Comparison of ENCODE assay signal across 10 cellular contexts in genomic region chr2:136212426-136213378, GRCh38.
DNase-seq lines count a peak whose midpoint lies in the region; ATAC-seq and FAIRE-seq lines count a peak whose summit lies in the region.
"Had no signal": no experiment of that assay in that cellular context is flagged by ENCODE, and none has a peak within 500 bp of the region (broad histone marks: within the 10 kb centered on the region; RNA-seq: fewer than 3 reads in every experiment).

No MANE protein-coding gene starts in this region.

- H3K36me3 Mint-ChIP-seq in CD4-positive, alpha-beta memory T cell: peaks cover 1 to 3% of the 10 kb centered on the region in 2 donors
- peaks cover 8% of the 10 kb centered on the region for H3K36me3 Mint-ChIP-seq in activated T-helper 2 cell treated with anti-CD3 and anti-CD28 coated beads, Interferon-gamma antibody, Interleukin-2, Interleukin-4, amounts not matched to agents 10 μg/mL and 5 μg/mL and 100 μg/mL, durations not matched to agents 14 hours and 24 hours and 36 hours (ENCODE audit: low read depth)

- H3K27me3 Mint-ChIP-seq in CD4-positive, alpha-beta memory T cell: no peaks in the 10 kb centered on the region
- H3K27me3 Mint-ChIP-seq in activated T-helper 2 cell treated with anti-CD3 and anti-CD28 coated beads, Interferon-gamma antibody, Interleukin-2, Interleukin-4, amounts not matched to agents 10 μg/mL and 5 μg/mL and 100 μg/mL, durations not matched to agents 14 hours and 24 hours and 36 hours (ENCODE audit: low read depth): peaks cover 1% of the 10 kb centered on the region

- CTCF ChIA-PET in CD4-positive, alpha-beta memory T cell (lab: Charles Lee; ENCODE audit: partially characterized antibody): interaction anchor here (0.8 to 1.3 kb wide), 4 partner anchors 9 to 293 kb away, joined by 3 to 6 read pairs (median 4); no protein-coding TSS in a partner anchor

- no peaks in the 10 kb centered on the region for H3K36me3 ChIP-seq in CD4-positive, alpha-beta memory T cell (ENCODE audit: insufficient read depth, low read length)

- peak overlapping the region; percentile 39 for H3K27ac ChIP-seq in CD4-positive, alpha-beta memory T cell (ENCODE audit: low read depth, low read length)

- intact Hi-C loops in CD4-positive, alpha-beta memory T cell (cut with micrococcal nuclease): loop anchor here (5.0 kb wide), 1 partner anchor 75 kb away; no protein-coding TSS in a partner anchor
- intact Hi-C loops in activated T-helper 2 cell treated with anti-CD3 and anti-CD28 coated beads, Interferon-gamma antibody, Interleukin-2, Interleukin-4, amounts not matched to agents 10 μg/mL and 5 μg/mL and 100 μg/mL, durations not matched to agents 14 hours and 24 hours and 36 hours (cut with micrococcal nuclease): loop anchor here (1.0 to 5.0 kb wide), 4 partner anchors 26 to 150 kb away; partner anchors contain the start of gene CXCR4
- intact Hi-C loops in left ventricle myocardium superior (cut with micrococcal nuclease): no loop called here

- POLR2A ChIA-PET in CD4-positive, alpha-beta memory T cell (lab: Charles Lee; ENCODE audit: partially characterized antibody): interaction anchor here (0.6 to 3.4 kb wide), 21 partner anchors 9 to 252 kb away, joined by 3 to 36 read pairs (median 5); no protein-coding TSS in a partner anchor

- FAIRE-seq in GM19239 (lab: Jason Lieb, UNC): peak; percentile 66
- FAIRE-seq: K562 had no signal

- H3K4me3 Mint-ChIP-seq in CD4-positive, alpha-beta memory T cell: peak overlapping the region in 7 of 8 donors; percentile 3 to 76 (median 45)
- no peak overlapping the region for H3K4me3 Mint-ChIP-seq in activated T-helper 2 cell treated with anti-CD3 and anti-CD28 coated beads, Interferon-gamma antibody, Interleukin-2, Interleukin-4, amounts not matched to agents 10 μg/mL and 5 μg/mL and 100 μg/mL, durations not matched to agents 14 hours and 24 hours and 36 hours (ENCODE audit: low read depth)

- peak overlapping the region; percentile 73 to 96 (median 90) for H3K27ac Mint-ChIP-seq in CD4-positive, alpha-beta memory T cell
- H3K27ac Mint-ChIP-seq in activated T-helper 2 cell treated with anti-CD3 and anti-CD28 coated beads, Interferon-gamma antibody, Interleukin-2, Interleukin-4, amounts not matched to agents 10 μg/mL and 5 μg/mL and 100 μg/mL, durations not matched to agents 14 hours and 24 hours and 36 hours: peak overlapping the region; percentile 52

- no peaks in the 10 kb centered on the region for H3K9me3 ChIP-seq in CD4-positive, alpha-beta memory T cell (ENCODE audit: control insufficient read depth in 1 of 2, low read length in 2 of 2)

- peak; percentile 53 to 70 (median 59) for DNase-seq in CD4-positive, alpha-beta memory T cell
- DNase-seq in GM19239 (ENCODE audit: insufficient read length, low spot score) (no peak), COR-L47 (lab: John Stamatoyannopoulos, UW) (no peak), left ventricle myocardium superior (no peak), NCI-H226 (no peak)
- DNase-seq in activated T-helper 2 cell treated with anti-CD3 and anti-CD28 coated beads, Interferon-gamma antibody, Interleukin-2, Interleukin-4, amounts not matched to agents 10 μg/mL and 5 μg/mL and 100 μg/mL, durations not matched to agents 14 hours and 24 hours and 36 hours (ENCODE audit: low spot score): no peak
- DNase-seq: SIG-M5 had no signal

- H3K4me1 Mint-ChIP-seq in CD4-positive, alpha-beta memory T cell: peaks cover 25 to 66% (median 35%) of the 10 kb centered on the region in 4 donors
- peaks cover 46% of the 10 kb centered on the region for H3K4me1 Mint-ChIP-seq in activated T-helper 2 cell treated with anti-CD3 and anti-CD28 coated beads, Interferon-gamma antibody, Interleukin-2, Interleukin-4, amounts not matched to agents 10 μg/mL and 5 μg/mL and 100 μg/mL, durations not matched to agents 14 hours and 24 hours and 36 hours (ENCODE audit: low read depth)

- H3K4me3 ChIP-seq in CD4-positive, alpha-beta memory T cell (ENCODE audit: low read length in 2 of 2): no peak overlapping the region
- H3K4me3 ChIP-seq: K562 had no signal

- H3K4me1 ChIP-seq in CD4-positive, alpha-beta memory T cell (ENCODE audit: insufficient read depth, low read length): peaks cover 31% of the 10 kb centered on the region

- ATAC-seq in HG03097 (IDR thresholded peaks at IDR 0.05; ENCODE audit: low FRiP score, unreplicated experiment) (peak; percentile 49), HG03196 (IDR thresholded peaks at IDR 0.05; ENCODE audit: unreplicated experiment) (no peak), left ventricle myocardium superior (no peak)
- ATAC-seq: K562 had no signal

- H3K9me3 Mint-ChIP-seq in CD4-positive, alpha-beta memory T cell: peaks cover 2 to 14% (median 9%) of the 10 kb centered on the region in 8 donors
- H3K9me3 Mint-ChIP-seq in activated T-helper 2 cell treated with anti-CD3 and anti-CD28 coated beads, Interferon-gamma antibody, Interleukin-2, Interleukin-4, amounts not matched to agents 10 μg/mL and 5 μg/mL and 100 μg/mL, durations not matched to agents 14 hours and 24 hours and 36 hours: peaks cover 18% of the 10 kb centered on the region

- H3K27me3 ChIP-seq in CD4-positive, alpha-beta memory T cell (ENCODE audit: insufficient read depth, low read length): no peaks in the 10 kb centered on the region

Comparison
In these comparisons a context has a peak if more than half of its experiments do, and no peak if none do; other contexts are left out.
1. DNase-seq: peak in CD4-positive, alpha-beta memory T cell (5 of 5); none in GM19239 (single experiment), activated T-helper 2 cell treated with anti-CD3 and anti-CD28 coated beads, Interferon-gamma antibody, Interleukin-2, Interleukin-4, amounts not matched to agents 10 μg/mL and 5 μg/mL and 100 μg/mL, durations not matched to agents 14 hours and 24 hours and 36 hours (single experiment), COR-L47 (single experiment), left ventricle myocardium superior (single experiment) and NCI-H226 (single experiment).